Comparison of ENCODE assay signal across 19 cellular contexts in the genomic region with DNA sequence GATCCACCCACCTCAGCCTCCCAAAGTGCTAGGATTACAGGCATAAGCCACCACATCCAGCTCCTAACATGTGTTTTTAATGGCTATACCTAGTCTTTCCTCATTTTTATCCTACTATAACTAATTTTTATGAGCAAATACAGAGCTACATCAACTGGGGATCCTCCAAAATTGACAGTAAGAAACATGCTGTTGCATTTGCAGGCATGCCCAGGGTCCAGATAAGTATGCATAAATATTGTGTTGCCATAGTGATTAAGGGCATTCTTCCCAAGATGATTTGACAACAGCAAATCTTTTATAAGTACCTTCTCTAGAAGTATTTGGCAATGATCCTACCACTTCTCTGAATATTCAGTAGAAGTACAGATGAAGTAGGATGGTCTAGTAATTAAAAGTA. TPM values are rescaled to one million over a fixed set of nuclear protein-coding genes. Genes with fewer than 3 reads are reported as not detected.
DNase-seq lines count a peak whose midpoint lies in the region; ATAC-seq and TF ChIP-seq lines count a peak whose summit lies in the region.
"Had no signal": no experiment of that assay in that cellular context is flagged by ENCODE, and none has a peak within 500 bp of the region (broad histone marks: within the 10 kb centered on the region; RNA-seq: fewer than 3 reads in every experiment).

No MANE protein-coding gene starts in this region.

- H3K9me3 ChIP-seq in heart right ventricle, result peaks cover 0 to 28% (median 15%) of the 10 kb centered on the region in 11 donors
- no peaks in the 10 kb centered on the region for H3K9me3 ChIP-seq in RWPE2 (ENCODE audit: severe bottlenecking)
- H3K9me3 ChIP-seq: vagina had no signal

- H3K27me3 ChIP-seq in heart right ventricle (no peaks in the 10 kb centered on the region), RWPE2 (ENCODE audit: insufficient read depth, poor library complexity, severe bottlenecking) (no peaks in the 10 kb centered on the region)
- H3K27me3 ChIP-seq: spleen, vagina had no signal

- H3K36me3 ChIP-seq in heart right ventricle, result peaks cover 0 to 5% (median 0%) of the 10 kb centered on the region in 9 donors
- 0 out of 2 replicates have a peak, but pooled peaks cover 3% of the 10 kb centered on the region for H3K36me3 ChIP-seq in RWPE2 (ENCODE audit: low read depth)
- H3K36me3 ChIP-seq: vagina had no signal

- H3K4me1 ChIP-seq in heart right ventricle, result no peaks in the 10 kb centered on the region
- peaks cover 20% of the 10 kb centered on the region for H3K4me1 ChIP-seq in RWPE2 (ENCODE audit: insufficient read depth, poor library complexity, severe bottlenecking)
- H3K4me1 ChIP-seq: spleen, vagina had no signal

- no peak for TF ChIP-seq CTCF in heart right ventricle (IDR thresholded peaks at IDR 0.05)
- TF ChIP-seq CTCF in RWPE2 (IDR thresholded peaks at IDR 0.05; ENCODE audit: poor library complexity, severe bottlenecking), result no peak
- TF ChIP-seq CTCF in fibroblast of mammary gland (conservative IDR thresholded peaks at IDR 0.05; ENCODE audit: control insufficient read depth, insufficient read depth, low read depth, low read length), result no peak

- H3K4me1 Mint-ChIP-seq in stimulated activated naive B cell treated with anti-CD40 and anti-IgM and Interleukin-4, amounts not matched to agents 10 μg/mL and 1 μg/mL and 100 μg/mL, for 72 hours, result peaks cover 7 to 10% of the 10 kb centered on the region in 2 donors
- H3K4me1 Mint-ChIP-seq: nephron had no signal

- ATAC-seq in Right ventricle myocardium inferior (peak; percentile 10), heart right ventricle (no peak), RWPE2 (ENCODE audit: low read depth) (no peak)
- no peak for ATAC-seq in stimulated activated naive B cell treated with anti-CD40 and anti-IgM and Interleukin-4, amounts not matched to agents 10 μg/mL and 1 μg/mL and 100 μg/mL, for 72 hours (replicated peaks)

- H3K4me3 Mint-ChIP-seq in stimulated activated naive B cell treated with anti-CD40 and anti-IgM and Interleukin-4, amounts not matched to agents 10 μg/mL and 1 μg/mL and 100 μg/mL, for 72 hours, result no peak overlapping the region
- H3K4me3 Mint-ChIP-seq: nephron had no signal

- H3K27ac ChIP-seq in heart right ventricle (no peak overlapping the region), RWPE2 (ENCODE audit: poor library complexity, severe bottlenecking) (peak overlapping the region; percentile 64)
- H3K27ac ChIP-seq: HL-60, spleen, vagina, VCaP had no signal

- H3K36me3 Mint-ChIP-seq in stimulated activated naive B cell treated with anti-CD40 and anti-IgM and Interleukin-4, amounts not matched to agents 10 μg/mL and 1 μg/mL and 100 μg/mL, for 72 hours, result peaks cover 6 to 12% of the 10 kb centered on the region in 2 donors

- peaks cover 0 to 5% of the 10 kb centered on the region in 2 donors for H3K9me3 Mint-ChIP-seq in stimulated activated naive B cell treated with anti-CD40 and anti-IgM and Interleukin-4, amounts not matched to agents 10 μg/mL and 1 μg/mL and 100 μg/mL, for 72 hours

- no peaks in the 10 kb centered on the region for H3K27me3 Mint-ChIP-seq in stimulated activated naive B cell treated with anti-CD40 and anti-IgM and Interleukin-4, amounts not matched to agents 10 μg/mL and 1 μg/mL and 100 μg/mL, for 72 hours

- peak overlapping the region; percentile 62 for H3K27ac Mint-ChIP-seq in stimulated activated naive B cell treated with anti-CD40 and anti-IgM and Interleukin-4, amounts not matched to agents 10 μg/mL and 1 μg/mL and 100 μg/mL, for 72 hours
- H3K27ac Mint-ChIP-seq: nephron had no signal

- H3K4me3 ChIP-seq in heart right ventricle (no peak overlapping the region), RWPE2 (ENCODE audit: severe bottlenecking) (no peak overlapping the region), fibroblast of mammary gland (ENCODE audit: control insufficient read depth, low read depth, low read length) (no peak overlapping the region)
- H3K4me3 ChIP-seq: spleen, vagina had no signal

- intact Hi-C loops in Right ventricle myocardium inferior (cut with DNase I) (no loop called here), heart right ventricle (cut with DNase I) (no loop called here)

- DNase-seq in Right ventricle myocardium inferior (ENCODE audit: missing footprints) (no peak), heart right ventricle (no peak), RWPE2 (ENCODE audit: low spot score) (no peak), fibroblast of mammary gland (ENCODE audit: low read depth) (peak; percentile 52), NCI-H345 treated with DMSO at 0.1 percent for 48 hours (lab: John Stamatoyannopoulos, UW; ENCODE audit: unreplicated experiment) (no peak), SKM-1 treated with dmso at 0.1 percent for 144 hours (lab: John Stamatoyannopoulos, UW; ENCODE audit: unreplicated experiment) (no peak)
- DNase-seq in stimulated activated naive B cell treated with anti-CD40 and anti-IgM and Interleukin-4, amounts not matched to agents 10 μg/mL and 1 μg/mL and 100 μg/mL, for 72 hours, result no peak
- no peak for DNase-seq in effector CD8-positive, alpha-beta T cell (lab: John Stamatoyannopoulos, UW)
- DNase-seq: activated gamma-delta T cell treated with Interleukin-2 at 50 U/mL for 16 hours, amygdala, DMS153, kidney glomerular epithelial cell, MV-4-11, NCI-H2029, spleen had no signal

RNA-seq across cellular contexts. Expression of gene MOXD1, which starts 41.9 kb away (rescaled TPM):
- total RNA-seq in Right ventricle myocardium inferior (3.1 TPM), heart right ventricle (1 to 10 TPM in 8 of 10 donors, under 1 TPM in 2; 0.92 to 4.9 (median 2.0) TPM)
- under 1 TPM; 0.80 to 0.93 TPM for polyA plus RNA-seq in heart right ventricle
